In genomic region chr1:177227978-177228720, GRCh38 we compare ENCODE assay signal across 25 cellular contexts. TPM values are rescaled to one million over a fixed set of nuclear protein-coding genes. Genes with fewer than 3 reads are reported as not detected.
"Had no signal": no experiment of that assay in that cellular context is flagged by ENCODE, and none has a peak within 500 bp of the region (broad histone marks: within the 10 kb centered on the region; RNA-seq: fewer than 3 reads in every experiment).

No MANE protein-coding gene starts in this region.

- H3K36me3 Mint-ChIP-seq: activated naive CD8-positive, alpha-beta T cell; mesothelial cell of epicardium; naive thymus-derived CD8-positive, alpha-beta T cell had no signal

- H3K27ac Mint-ChIP-seq: activated CD4-positive, alpha-beta T cell treated with anti-CD3 and anti-CD28 coated beads, Interleukin-2, amount 10 ng/mL, durations not matched to agents 7 days and 5 days; activated CD8-positive, alpha-beta T cell treated with anti-CD3 and anti-CD28 coated beads for 36 hours; activated naive CD8-positive, alpha-beta T cell; mesothelial cell of epicardium; naive thymus-derived CD8-positive, alpha-beta T cell had no signal

- H3K27me3 ChIP-seq: adrenal gland, ascending aorta, brain microvascular endothelial cell, ovary, right atrium auricular region, upper lobe of left lung had no signal

- H3K4me3 Mint-ChIP-seq: activated CD4-positive, alpha-beta T cell treated with anti-CD3 and anti-CD28 coated beads, Interleukin-2, amount 10 ng/mL, durations not matched to agents 7 days and 5 days; activated CD8-positive, alpha-beta T cell treated with anti-CD3 and anti-CD28 coated beads for 36 hours; activated naive CD8-positive, alpha-beta T cell; mesothelial cell of epicardium; naive thymus-derived CD8-positive, alpha-beta T cell had no signal

- H3K36me3 ChIP-seq: adrenal gland, ascending aorta, brain microvascular endothelial cell, ovary, prostate gland, right atrium auricular region, upper lobe of left lung, WERI-Rb-1 had no signal

- H3K4me1 ChIP-seq: adrenal gland, ascending aorta, prostate gland, right atrium auricular region, upper lobe of left lung had no signal

- ATAC-seq: activated CD8-positive, alpha-beta T cell treated with anti-CD3 and anti-CD28 coated beads for 36 hours; left lobe of liver; naive thymus-derived CD8-positive, alpha-beta T cell; stimulated activated naive CD8-positive, alpha-beta T cell treated with anti-CD3 and anti-CD28 coated beads, Interleukin-15, Interleukin-2, amounts not matched to agents 100 U/mL and 50 U/mL, for 24 hours had no signal

- H3K4me1 Mint-ChIP-seq: activated CD4-positive, alpha-beta T cell treated with anti-CD3 and anti-CD28 coated beads, Interleukin-2, amount 10 ng/mL, durations not matched to agents 7 days and 5 days; mesothelial cell of epicardium; naive thymus-derived CD8-positive, alpha-beta T cell had no signal

- DNase-seq: activated CD4-positive, alpha-beta T cell treated with anti-CD3 and anti-CD28 coated beads, Interleukin-2, amount 10 ng/mL, durations not matched to agents 7 days and 5 days; activated CD4-positive, CD25-positive, alpha-beta regulatory T cell treated with anti-CD3 and anti-CD28 coated beads, Interleukin-2, amount 50 U/mL, for 72 hours; activated CD8-positive, alpha-beta T cell treated with anti-CD3 and anti-CD28 coated beads for 36 hours; activated naive CD4-positive, alpha-beta T cell; brain microvascular endothelial cell; central memory CD4-positive, alpha-beta T cell; dermis blood vessel endothelial cell; effector CD8-positive, alpha-beta T cell; erythroblast; kidney; naive thymus-derived CD8-positive, alpha-beta T cell; ovary; stimulated activated CD4-positive, alpha-beta T cell treated with anti-CD3 and anti-CD28 coated beads, Interleukin-4, amount 100 ng/mL, for 4 hours; stimulated activated naive CD8-positive, alpha-beta T cell treated with anti-CD3 and anti-CD28 coated beads, Interleukin-15, Interleukin-2, amounts not matched to agents 100 U/mL and 50 U/mL, for 24 hours; upper lobe of left lung had no signal

- H3K4me3 ChIP-seq: adrenal gland, ascending aorta, lung, ovary, prostate gland, right atrium auricular region, upper lobe of left lung had no signal

- H3K27ac ChIP-seq: adrenal gland, ascending aorta, brain microvascular endothelial cell, ovary, prostate gland, right atrium auricular region, upper lobe of left lung, WERI-Rb-1 had no signal

- H3K27me3 Mint-ChIP-seq: activated CD4-positive, alpha-beta T cell treated with anti-CD3 and anti-CD28 coated beads, Interleukin-2, amount 10 ng/mL, durations not matched to agents 7 days and 5 days; activated CD8-positive, alpha-beta T cell treated with anti-CD3 and anti-CD28 coated beads for 36 hours; activated naive CD8-positive, alpha-beta T cell; naive thymus-derived CD8-positive, alpha-beta T cell had no signal

- H3K9me3 Mint-ChIP-seq: activated CD4-positive, alpha-beta T cell treated with anti-CD3 and anti-CD28 coated beads, Interleukin-2, amount 10 ng/mL, durations not matched to agents 7 days and 5 days; activated CD8-positive, alpha-beta T cell treated with anti-CD3 and anti-CD28 coated beads for 36 hours; mesothelial cell of epicardium had no signal

- H3K9me3 ChIP-seq: adrenal gland, ascending aorta, ovary, prostate gland, right atrium auricular region, upper lobe of left lung had no signal

RNA-seq across cellular contexts. Expression of gene BRINP2, which starts 57.4 kb away (rescaled TPM):
- total RNA-seq: activated CD4-positive, alpha-beta T cell treated with anti-CD3 and anti-CD28 coated beads, Interleukin-2, amount 10 ng/mL, durations not matched to agents 7 days and 5 days; activated CD8-positive, alpha-beta T cell treated with anti-CD3 and anti-CD28 coated beads for 36 hours; dermis blood vessel endothelial cell; glomerular endothelial cell; kidney; naive thymus-derived CD8-positive, alpha-beta T cell had no signal
- polyA plus RNA-seq: naive thymus-derived CD8-positive, alpha-beta T cell had no signal
